1 cellular context compared by ENCODE assay signal in genomic region chr17:9531080-9531479, GRCh38.
TF ChIP-seq lines count a peak whose summit lies in the region.

No MANE protein-coding gene starts in this region.

TF ChIP-seq in K562, 482 proteins besides CTCF, POLR2A, EP300 and RAD21:
- TF ChIP-seq ZKSCAN3 (CRISPR knock-in tag; IDR thresholded peaks at IDR 0.05), result no peak
- peak; percentile 35 for TF ChIP-seq CBFA2T3 (IDR thresholded peaks at IDR 0.05)
- peak; percentile 21; the same call in 1 of the 2 replicates for TF ChIP-seq SOX6 (IDR thresholded peaks at IDR 0.05)
- no peak for TF ChIP-seq PBX2 (CRISPR knock-in tag; IDR thresholded peaks at IDR 0.05; ENCODE audit: low read depth)
- TF ChIP-seq PBX2 (tag; conservative IDR thresholded peaks at IDR 0.05; ENCODE audit: low read depth), result peak; percentile 27; the same call in 1 of the 2 replicates
